Comparison of ENCODE assay signal across 10 cellular contexts in genomic region chr20:50163570-50164317, GRCh38. TPM values are rescaled to one million over a fixed set of nuclear protein-coding genes. Genes with fewer than 3 reads are reported as not detected.
DNase-seq lines count a peak whose midpoint lies in the region; ATAC-seq and TF ChIP-seq lines count a peak whose summit lies in the region.
"Had no signal": no experiment of that assay in that cellular context is flagged by ENCODE, and none has a peak within 500 bp of the region (broad histone marks: within the 10 kb centered on the region; RNA-seq: fewer than 3 reads in every experiment).

No MANE protein-coding gene starts in this region.

- H3K4me1 Mint-ChIP-seq in activated T-helper 2 cell treated with anti-CD3 and anti-CD28 coated beads, Interferon-gamma antibody, Interleukin-2, Interleukin-4, amounts not matched to agents 10 μg/mL and 5 μg/mL and 100 μg/mL, durations not matched to agents 14 hours and 24 hours and 36 hours (ENCODE audit: low read depth), result peaks cover 12% of the 10 kb centered on the region

- H3K4me3 Mint-ChIP-seq in activated T-helper 2 cell treated with anti-CD3 and anti-CD28 coated beads, Interferon-gamma antibody, Interleukin-2, Interleukin-4, amounts not matched to agents 10 μg/mL and 5 μg/mL and 100 μg/mL, durations not matched to agents 14 hours and 24 hours and 36 hours (ENCODE audit: low read depth), result no peak overlapping the region

- H3K27ac ChIP-seq in RWPE2 (ENCODE audit: poor library complexity, severe bottlenecking) (peak overlapping the region; percentile 86), substantia nigra (ENCODE audit: low read depth, low read length, poor library complexity, severe bottlenecking) (no peak overlapping the region)

- intact Hi-C loops in activated T-helper 2 cell treated with anti-CD3 and anti-CD28 coated beads, Interferon-gamma antibody, Interleukin-2, Interleukin-4, amounts not matched to agents 10 μg/mL and 5 μg/mL and 100 μg/mL, durations not matched to agents 14 hours and 24 hours and 36 hours (cut with micrococcal nuclease), result no loop called here

- no peaks in the 10 kb centered on the region for H3K9me3 ChIP-seq in RWPE2 (ENCODE audit: severe bottlenecking)

- H3K36me3 Mint-ChIP-seq in activated T-helper 2 cell treated with anti-CD3 and anti-CD28 coated beads, Interferon-gamma antibody, Interleukin-2, Interleukin-4, amounts not matched to agents 10 μg/mL and 5 μg/mL and 100 μg/mL, durations not matched to agents 14 hours and 24 hours and 36 hours (ENCODE audit: low read depth), result no peaks in the 10 kb centered on the region

- H3K9me3 Mint-ChIP-seq in activated T-helper 2 cell treated with anti-CD3 and anti-CD28 coated beads, Interferon-gamma antibody, Interleukin-2, Interleukin-4, amounts not matched to agents 10 μg/mL and 5 μg/mL and 100 μg/mL, durations not matched to agents 14 hours and 24 hours and 36 hours, result no peaks in the 10 kb centered on the region

- H3K27ac Mint-ChIP-seq in activated T-helper 2 cell treated with anti-CD3 and anti-CD28 coated beads, Interferon-gamma antibody, Interleukin-2, Interleukin-4, amounts not matched to agents 10 μg/mL and 5 μg/mL and 100 μg/mL, durations not matched to agents 14 hours and 24 hours and 36 hours, result no peak overlapping the region

- DNase-seq in GM04503 (ENCODE audit: low read depth), result peak; percentile 41
- DNase-seq in RWPE2 (ENCODE audit: low spot score), result peak; percentile 92
- peak; percentile 72 for DNase-seq in fibroblast of villous mesenchyme (ENCODE audit: low read depth)
- peak; percentile 19 for DNase-seq in retina
- no peak for DNase-seq in activated T-helper 2 cell treated with anti-CD3 and anti-CD28 coated beads, Interferon-gamma antibody, Interleukin-2, Interleukin-4, amounts not matched to agents 10 μg/mL and 5 μg/mL and 100 μg/mL, durations not matched to agents 14 hours and 24 hours and 36 hours (ENCODE audit: low spot score)
- DNase-seq in substantia nigra (lab: John Stamatoyannopoulos, UW), result no peak
- no peak for DNase-seq in NCI-H345 treated with DMSO at 0.1 percent for 48 hours (lab: John Stamatoyannopoulos, UW; ENCODE audit: unreplicated experiment)
- no peak for DNase-seq in superior temporal gyrus (ENCODE audit: extremely low spot score)
- DNase-seq: activated effector memory CD4-positive, alpha-beta T cell treated with anti-CD3 and anti-CD28 coated beads, Interleukin-2, amount 50 U/mL, for 16 hours; midbrain had no signal

- peaks cover 33% of the 10 kb centered on the region for H3K4me1 ChIP-seq in RWPE2 (ENCODE audit: insufficient read depth, poor library complexity, severe bottlenecking)

- no peaks in the 10 kb centered on the region for H3K27me3 ChIP-seq in RWPE2 (ENCODE audit: insufficient read depth, poor library complexity, severe bottlenecking)

- H3K36me3 ChIP-seq in RWPE2 (ENCODE audit: low read depth), result no peaks in the 10 kb centered on the region

- H3K27me3 Mint-ChIP-seq in activated T-helper 2 cell treated with anti-CD3 and anti-CD28 coated beads, Interferon-gamma antibody, Interleukin-2, Interleukin-4, amounts not matched to agents 10 μg/mL and 5 μg/mL and 100 μg/mL, durations not matched to agents 14 hours and 24 hours and 36 hours (ENCODE audit: low read depth), result no peaks in the 10 kb centered on the region

- TF ChIP-seq CTCF in RWPE2 (IDR thresholded peaks at IDR 0.05; ENCODE audit: poor library complexity, severe bottlenecking) (no peak), fibroblast of villous mesenchyme (IDR thresholded peaks at IDR 0.05; ENCODE audit: insufficient read depth, low read depth, low read length) (no peak)

- H3K4me3 ChIP-seq in RWPE2 (ENCODE audit: severe bottlenecking) (no peak overlapping the region), fibroblast of villous mesenchyme (ENCODE audit: low read depth, low read length) (no peak overlapping the region)

- ATAC-seq in RWPE2 (ENCODE audit: low read depth), result peak; percentile 70

RNA-seq across cellular contexts. Expression of gene PEDS1, which starts 10.2 kb away (rescaled TPM):
- total RNA-seq in fibroblast of villous mesenchyme, result 25.9 and 27.7 TPM in 2 replicates
- 26.5 and 29.5 TPM in 2 replicates for total RNA-seq in activated T-helper 2 cell treated with anti-CD3 and anti-CD28 coated beads, Interferon-gamma antibody, Interleukin-2, Interleukin-4, amounts not matched to agents 10 μg/mL and 5 μg/mL and 100 μg/mL, durations not matched to agents 14 hours and 24 hours and 36 hours

RNA-seq across cellular contexts. Expression of gene CEBPB, which starts 26.9 kb away (rescaled TPM):
- total RNA-seq in fibroblast of villous mesenchyme, result 70.4 and 71.5 TPM in 2 replicates
- total RNA-seq in activated T-helper 2 cell treated with anti-CD3 and anti-CD28 coated beads, Interferon-gamma antibody, Interleukin-2, Interleukin-4, amounts not matched to agents 10 μg/mL and 5 μg/mL and 100 μg/mL, durations not matched to agents 14 hours and 24 hours and 36 hours, result 36.2 and 36.4 TPM in 2 replicates

RNA-seq across cellular contexts. Expression of gene UBE2V1, which starts 50.8 kb away (rescaled TPM):
- 88.1 and 90.2 TPM in 2 replicates for total RNA-seq in fibroblast of villous mesenchyme
- 158 and 174 TPM in 2 replicates for total RNA-seq in activated T-helper 2 cell treated with anti-CD3 and anti-CD28 coated beads, Interferon-gamma antibody, Interleukin-2, Interleukin-4, amounts not matched to agents 10 μg/mL and 5 μg/mL and 100 μg/mL, durations not matched to agents 14 hours and 24 hours and 36 hours

Comparison
In these comparisons a context has a peak if more than half of its experiments do, and no peak if none do; other contexts are left out.
1. DNase-seq: peak in GM04503 (single experiment), RWPE2 (single experiment), fibroblast of villous mesenchyme (single experiment) and retina (single experiment); none in activated T-helper 2 cell treated with anti-CD3 and anti-CD28 coated beads, Interferon-gamma antibody, Interleukin-2, Interleukin-4, amounts not matched to agents 10 μg/mL and 5 μg/mL and 100 μg/mL, durations not matched to agents 14 hours and 24 hours and 36 hours (single experiment), substantia nigra (0 of 49), NCI-H345 treated with DMSO at 0.1 percent for 48 hours (single experiment) and superior temporal gyrus (single experiment).